In genomic region chr2:11397046-11397445, GRCh38 we compare ENCODE assay signal across 21 cellular contexts. TPM values are rescaled to one million over a fixed set of nuclear protein-coding genes. Genes with fewer than 3 reads are reported as not detected.
DNase-seq lines count a peak whose midpoint lies in the region; ATAC-seq and TF ChIP-seq lines count a peak whose summit lies in the region.
"Had no signal": no experiment of that assay in that cellular context is flagged by ENCODE, and none has a peak within 500 bp of the region (broad histone marks: within the 10 kb centered on the region; RNA-seq: fewer than 3 reads in every experiment).

No MANE protein-coding gene starts in this region.

- H3K4me1 Mint-ChIP-seq in brain: peaks cover 70% of the 10 kb centered on the region
- no peaks in the 10 kb centered on the region for H3K4me1 Mint-ChIP-seq in effector memory CD8-positive, alpha-beta T cell (ENCODE audit: low read depth in 2 of 2)
- H3K4me1 Mint-ChIP-seq: B cell had no signal

- POLR2A ChIA-PET in GM10248 (lab: Yijun Ruan, JAX): no interaction called here

- no peaks in the 10 kb centered on the region for H3K36me3 ChIP-seq in lower lobe of right lung
- H3K36me3 ChIP-seq: neutrophil, tibial nerve had no signal

- peak; percentile 66 for ATAC-seq in lower lobe of right lung
- ATAC-seq in effector memory CD8-positive, alpha-beta T cell (replicated peaks): no peak

- H3K27me3 ChIP-seq in lower lobe of right lung (ENCODE audit: low read depth): no peaks in the 10 kb centered on the region
- H3K27me3 ChIP-seq: neutrophil, tibial nerve had no signal

- H3K27ac ChIP-seq in lower lobe of right lung: no peak overlapping the region
- H3K27ac ChIP-seq: 22Rv1, coronary artery, neutrophil, tibial nerve had no signal

- peaks cover 11% of the 10 kb centered on the region for H3K4me1 ChIP-seq in lower lobe of right lung

- peaks cover 0 to 4% (median 0%) of the 10 kb centered on the region in 5 experiments for H3K9me3 Mint-ChIP-seq in brain
- no peaks in the 10 kb centered on the region for H3K9me3 Mint-ChIP-seq in effector memory CD8-positive, alpha-beta T cell
- H3K9me3 Mint-ChIP-seq: stimulated activated naive CD8-positive, alpha-beta T cell treated with anti-CD3 and anti-CD28 coated beads, Interleukin-15, Interleukin-2, amounts not matched to agents 100 ng/mL and 50 ng/mL, for 24 hours; T-helper 1 cell treated with Interleukin-12 subunit alpha and Interleukin-12 subunit beta and Interleukin-4 antibody, amounts not matched to agents 30 μg/mL and 1 μg/mL, for 36 hours had no signal

- peaks cover 3% of the 10 kb centered on the region for H3K27me3 Mint-ChIP-seq in brain
- peaks cover 13 to 45% of the 10 kb centered on the region in 2 donors for H3K27me3 Mint-ChIP-seq in effector memory CD8-positive, alpha-beta T cell
- H3K27me3 Mint-ChIP-seq: stimulated activated naive CD8-positive, alpha-beta T cell treated with anti-CD3 and anti-CD28 coated beads, Interleukin-15, Interleukin-2, amounts not matched to agents 100 ng/mL and 50 ng/mL, for 24 hours had no signal

- peak overlapping the region in 4 of 5 experiments; percentile 39 to 93 (median 72) for H3K27ac Mint-ChIP-seq in brain
- H3K27ac Mint-ChIP-seq in effector memory CD8-positive, alpha-beta T cell: no peak overlapping the region
- H3K27ac Mint-ChIP-seq: B cell; stimulated activated naive CD8-positive, alpha-beta T cell treated with anti-CD3 and anti-CD28 coated beads, Interleukin-15, Interleukin-2, amounts not matched to agents 100 ng/mL and 50 ng/mL, for 24 hours; T-helper 1 cell treated with Interleukin-12 subunit alpha and Interleukin-12 subunit beta and Interleukin-4 antibody, amounts not matched to agents 30 μg/mL and 1 μg/mL, for 36 hours had no signal

- no peak overlapping the region for H3K4me3 ChIP-seq in lower lobe of right lung
- H3K4me3 ChIP-seq: coronary artery, tibial nerve had no signal

- H3K4me3 Mint-ChIP-seq in brain: no peak overlapping the region
- H3K4me3 Mint-ChIP-seq in effector memory CD8-positive, alpha-beta T cell: no peak overlapping the region
- H3K4me3 Mint-ChIP-seq: B cell; stimulated activated naive CD8-positive, alpha-beta T cell treated with anti-CD3 and anti-CD28 coated beads, Interleukin-15, Interleukin-2, amounts not matched to agents 100 ng/mL and 50 ng/mL, for 24 hours; T-helper 1 cell treated with Interleukin-12 subunit alpha and Interleukin-12 subunit beta and Interleukin-4 antibody, amounts not matched to agents 30 μg/mL and 1 μg/mL, for 36 hours had no signal

- DNase-seq in NCI-H1417 (lab: John Stamatoyannopoulos, UW): peak in 2 of 3 experiments; percentile 26 to 81
- no peak for DNase-seq in NCI-H1417 treated with DMSO at 0.1 percent for 48 hours (lab: John Stamatoyannopoulos, UW)
- peak; percentile 30 for DNase-seq in NCI-H187 treated with DMSO at 0.1 percent for 48 hours (lab: John Stamatoyannopoulos, UW)
- DNase-seq in lower lobe of right lung: peak; percentile 80
- no peak for DNase-seq in GM10248 (ENCODE audit: extremely low spot score)
- no peak for DNase-seq in RKO (ENCODE audit: low spot score)
- DNase-seq in effector memory CD8-positive, alpha-beta T cell: no peak
- DNase-seq: activated CD4-positive, alpha-beta T cell treated with anti-CD3 and anti-CD28 coated beads for 48 hours; activated CD8-positive, alpha-beta memory T cell treated with anti-CD3 and anti-CD28 coated beads, Interleukin-2, amount 50 U/mL, for 4 hours; COR-L47; NCI-H1105; NCI-H226; stimulated activated CD4-positive, alpha-beta T cell treated with anti-CD3 and anti-CD28 coated beads, Interleukin-4, amount 100 ng/mL, for 1 hour had no signal

- intact Hi-C loops in lower lobe of right lung (cut with DNase I): no loop called here

- CTCF ChIA-PET in GM10248 (lab: Yijun Ruan, JAX): interaction anchor here (0.9 kb wide), 1 partner anchor 265 kb away, joined by 3 read pairs; a partner anchor contains a TSS

- no peaks in the 10 kb centered on the region for H3K36me3 Mint-ChIP-seq in brain
- H3K36me3 Mint-ChIP-seq in effector memory CD8-positive, alpha-beta T cell (ENCODE audit: insufficient read depth): no peaks in the 10 kb centered on the region

- no peak for TF ChIP-seq CTCF in brain (conservative IDR thresholded peaks at IDR 0.05)
- TF ChIP-seq CTCF in lower lobe of right lung (IDR thresholded peaks at IDR 0.05): no peak
- no peak for TF ChIP-seq CTCF in GM10248 (IDR thresholded peaks at IDR 0.05; ENCODE audit: control extremely low read depth, extremely low read depth, low read depth, missing control alignments)

- no peaks in the 10 kb centered on the region for H3K9me3 ChIP-seq in lower lobe of right lung
- H3K9me3 ChIP-seq: neutrophil, tibial nerve had no signal

RNA-seq across cellular contexts. Expression of gene ROCK2, which starts 52.6 kb away (rescaled TPM):
- 2.8 TPM for polyA plus RNA-seq in brain (ENCODE audit: insufficient read depth, low read depth, low replicate concordance)
- total RNA-seq in lower lobe of right lung: 54.3 TPM

Comparison
In these comparisons a context has a peak if more than half of its experiments do, and no peak if none do; other contexts are left out.
1. DNase-seq: peak in NCI-H1417 (2 of 3), NCI-H187 treated with DMSO at 0.1 percent for 48 hours (single experiment) and lower lobe of right lung (single experiment); none in NCI-H1417 treated with DMSO at 0.1 percent for 48 hours (single experiment), GM10248 (single experiment), RKO (single experiment) and effector memory CD8-positive, alpha-beta T cell (0 of 3).
2. H3K27ac Mint-ChIP-seq: peak in brain (4 of 5); none in effector memory CD8-positive, alpha-beta T cell (0 of 2).